Comparison of ENCODE assay signal across 11 cellular contexts in genomic region chr15:90562669-90563068, GRCh38. TPM values are rescaled to one million over a fixed set of nuclear protein-coding genes. Genes with fewer than 3 reads are reported as not detected.
DNase-seq lines count a peak whose midpoint lies in the region; FAIRE-seq and TF ChIP-seq lines count a peak whose summit lies in the region.
"Had no signal": no experiment of that assay in that cellular context is flagged by ENCODE, and none has a peak within 500 bp of the region (broad histone marks: within the 10 kb centered on the region; RNA-seq: fewer than 3 reads in every experiment).

No MANE protein-coding gene starts in this region.

- POLR2A ChIA-PET in H1 (lab: Charles Lee; ENCODE audit: partially characterized antibody) = no interaction called here

- H3K36me3 ChIP-seq in Peyer's patch (no peaks in the 10 kb centered on the region), H1 (ENCODE audit: control insufficient read depth in 2 of 4, insufficient read depth in 4 of 4, low read length in 3 of 4) (no peaks in the 10 kb centered on the region), sigmoid colon (no peaks in the 10 kb centered on the region)

- H3K23ac ChIP-seq in H1 (ENCODE audit: insufficient read length) = no peak overlapping the region

- TF ChIP-seq EP300 in H1 (IDR thresholded peaks at IDR 0.05; ENCODE audit: borderline replicate concordance in 1 of 2, low read depth in 2 of 2, low read length in 2 of 2) (no peak), sigmoid colon (IDR thresholded peaks at IDR 0.05) (no peak)

- peak overlapping the region; percentile 71 for H4K91ac ChIP-seq in H1 (replicated peaks; ENCODE audit: insufficient read length, low read length)

- TF ChIP-seq CTCF in CD14-positive monocyte (IDR thresholded peaks at IDR 0.05) (no peak), Peyer's patch (IDR thresholded peaks at IDR 0.05) (no peak), H1 (IDR thresholded peaks at IDR 0.05; ENCODE audit: control extremely low read depth in 1 of 3, insufficient read depth in 1 of 3, low read depth in 1 of 3, low read length in 3 of 3) (no peak), sigmoid colon (IDR thresholded peaks at IDR 0.05) (no peak)

- no peaks in the 10 kb centered on the region for H3K79me2 ChIP-seq in H1 (ENCODE audit: control insufficient read depth in 1 of 2, insufficient read depth in 2 of 2, low read length in 2 of 2)

- CTCF ChIA-PET in H1 (lab: Charles Lee; ENCODE audit: partially characterized antibody) = interaction anchor here (0.6 to 2.1 kb wide), 6 partner anchors 17 to 56 kb away, joined by 3 to 8 read pairs (median 4); no protein-coding TSS in a partner anchor

- H4K20me1 ChIP-seq in H1 (replicated peaks in 1 of 2; ENCODE audit: control insufficient read depth in 1 of 2, insufficient read depth in 2 of 2, low read length in 2 of 2) = no peaks in the 10 kb centered on the region

- no peak overlapping the region for H3K4ac ChIP-seq in H1 (replicated peaks; ENCODE audit: insufficient read length, low read depth, low read length)

- H3K4me2 ChIP-seq in H1 (ENCODE audit: insufficient read depth in 1 of 2, low read depth in 2 of 2, low read length in 2 of 2) = no peak overlapping the region

- H3K4me3 ChIP-seq in Peyer's patch (no peak overlapping the region), H1 (ENCODE audit: extremely low read depth in 1 of 4, insufficient read depth in 2 of 4, low read depth in 3 of 4, low read length in 4 of 4) (no peak overlapping the region), sigmoid colon (no peak overlapping the region)

- TF ChIP-seq POLR2A in Peyer's patch (IDR thresholded peaks at IDR 0.05) = no peak
- TF ChIP-seq POLR2A in H1 (IDR thresholded peaks at IDR 0.05; ENCODE audit: control extremely low read depth in 1 of 2, low read depth in 2 of 2, low read length in 2 of 2) = no peak
- TF ChIP-seq POLR2A in sigmoid colon (IDR thresholded peaks at IDR 0.05) = no peak

- intact Hi-C loops in CD14-positive monocyte (cut with micrococcal nuclease) (loop anchor here in 1 of 2 donors (5.0 to 10.0 kb wide), 2 partner anchors 35 to 302 kb away; partner anchors contain the start of gene FURIN), sigmoid colon (cut with DNase I) (loop anchor here (5.0 kb wide), 2 partner anchors 35 to 50 kb away; no protein-coding TSS in a partner anchor)

- 88% methylated on average over 5 of the region's 5 CpGs; no CpG with 5 or more reads in 1 of the 2 experiments for WGBS in H1 (ENCODE audit: extremely low coverage in 1 of 2, insufficient coverage in 1 of 2, insufficient read length in 1 of 2, insufficient replicate concordance in 2 of 2, low coverage in 1 of 2, low lambda C conversion rate in 2 of 2, missing lambda C conversion rate in 1 of 2), 2 experiments
- WGBS in sigmoid colon, 2 donors = 90 to 91% methylated on average over 5 of the region's 5 CpGs

- H2BK12ac ChIP-seq in H1 (ENCODE audit: low read depth, low read length) = no peak overlapping the region

- H3K27ac ChIP-seq in Peyer's patch (peak overlapping the region; percentile 0 to 68 (median 56)), H1 (ENCODE audit: low read depth, low read length) (no peak overlapping the region), sigmoid colon (peak overlapping the region; percentile 77 to 92 (median 83))
- H3K27ac ChIP-seq: parathyroid adenoma had no signal

- H2AFZ ChIP-seq in H1 (ENCODE audit: low read length) = no peak overlapping the region
- H2AFZ ChIP-seq: parathyroid adenoma had no signal

- no peak overlapping the region for H3K18ac ChIP-seq in H1 (ENCODE audit: extremely low read depth, low read length)

- H3K14ac ChIP-seq in H1 (ENCODE audit: insufficient read length) = no peak overlapping the region

- H3K9me3 ChIP-seq in Peyer's patch = no peaks in the 10 kb centered on the region
- H3K9me3 ChIP-seq in H1 (ENCODE audit: insufficient read depth in 2 of 2, low read depth in 1 of 2, low read length in 1 of 2) = no peaks in the 10 kb centered on the region
- no peaks in the 10 kb centered on the region for H3K9me3 ChIP-seq in sigmoid colon

- FAIRE-seq in H1 (lab: Jason Lieb, UNC) = no peak
- FAIRE-seq in frontal cortex (lab: Jason Lieb, UNC) = no peak

- H2BK15ac ChIP-seq in H1 (ENCODE audit: low read length) = 0 out of 2 replicates have a peak overlapping the region, but pooled peaks have one; percentile 46

- no peaks in the 10 kb centered on the region for H3K79me1 ChIP-seq in H1 (ENCODE audit: low read depth, low read length)

- TF ChIP-seq RAD21 in H1 (IDR thresholded peaks at IDR 0.05 in 1 of 2, conservative IDR thresholded peaks at IDR 0.05 in 1 of 2; ENCODE audit: low read depth in 2 of 2, low read length in 2 of 2) = no peak

- H3K4me1 Mint-ChIP-seq in CD14-positive monocyte = peaks cover 79% of the 10 kb centered on the region

- H4K8ac ChIP-seq in H1 (ENCODE audit: extremely low read depth, insufficient read depth, low read length) = no peak overlapping the region

- H3K27me3 Mint-ChIP-seq in CD14-positive monocyte (ENCODE audit: low read depth in 3 of 3) = peaks cover 0 to 4% (median 0%) of the 10 kb centered on the region in 3 donors

- no peak overlapping the region for H2BK120ac ChIP-seq in H1 (replicated peaks; ENCODE audit: low read depth, low read length)

- peak overlapping the region in 1 of 2 donors; percentile 51 for H3K4me3 Mint-ChIP-seq in CD14-positive monocyte

- no peaks in the 10 kb centered on the region for H3K23me2 ChIP-seq in H1 (ENCODE audit: low read depth, low read length)

- DNase-seq in CD14-positive monocyte (ENCODE audit: low spot score) = no peak
- no peak for DNase-seq in Peyer's patch
- no peak for DNase-seq in H1 (ENCODE audit: low read depth in 1 of 2, low spot score in 2 of 2)
- no peak for DNase-seq in sigmoid colon
- DNase-seq in NCI-H2171 (lab: John Stamatoyannopoulos, UW) = no peak
- no peak for DNase-seq in frontal cortex (ENCODE audit: low spot score in 2 of 2)
- DNase-seq in GDM1 (lab: John Stamatoyannopoulos, UW) = no peak
- DNase-seq in NCI-H187 treated with DMSO at 0.1 percent for 48 hours (lab: John Stamatoyannopoulos, UW) = no peak
- DNase-seq: NCI-H1436 treated with DMSO at 0.1 percent for 48 hours; NK-92 treated with Interleukin-12 subunit alpha and Interleukin-12 subunit beta, amount 100 ng/mL, for 24 hours had no signal

- H3K9ac ChIP-seq in H1 (replicated peaks in 1 of 4; ENCODE audit: extremely low read depth in 1 of 4, low read depth in 3 of 4, low read length in 3 of 4) = no peak overlapping the region
- H3K9ac ChIP-seq: parathyroid adenoma had no signal

- H2BK20ac ChIP-seq in H1 (ENCODE audit: low read length) = no peak overlapping the region

- peaks cover 0 to 2% (median 0%) of the 10 kb centered on the region in 7 donors for H3K9me3 Mint-ChIP-seq in CD14-positive monocyte

- H2BK5ac ChIP-seq in H1 (ENCODE audit: low read depth, low read length) = no peak overlapping the region

- H3K27ac Mint-ChIP-seq in CD14-positive monocyte = peak overlapping the region; percentile 86 to 99 (median 89)

- H3K56ac ChIP-seq in H1 (replicated peaks; ENCODE audit: insufficient read length, low read depth, low read length) = no peak overlapping the region

- H3K36me3 Mint-ChIP-seq in CD14-positive monocyte = peaks cover 20 to 23% of the 10 kb centered on the region in 2 donors

- H3K27me3 ChIP-seq in Peyer's patch = no peaks in the 10 kb centered on the region
- no peaks in the 10 kb centered on the region for H3K27me3 ChIP-seq in H1 (replicated peaks in 1 of 4; ENCODE audit: control insufficient read depth in 3 of 4, extremely low read depth in 1 of 4, insufficient read depth in 3 of 4, low read length in 3 of 4)
- H3K27me3 ChIP-seq in sigmoid colon = no peaks in the 10 kb centered on the region

- H3K4me1 ChIP-seq in Peyer's patch = peaks cover 0 to 55% (median 9%) of the 10 kb centered on the region in 4 donors
- H3K4me1 ChIP-seq in H1 (replicated peaks in 1 of 4; ENCODE audit: control insufficient read depth in 3 of 4, insufficient read depth in 4 of 4, low read length in 3 of 4) = peaks cover 0 to 4% (median 0%) of the 10 kb centered on the region in 4 experiments; a peak in 1 of 7 replicates
- H3K4me1 ChIP-seq in sigmoid colon = peaks cover 0 to 89% (median 69%) of the 10 kb centered on the region in 4 donors

- no peak overlapping the region for H2AK5ac ChIP-seq in H1 (ENCODE audit: low read depth, low read length)

- H4K5ac ChIP-seq in H1 (ENCODE audit: insufficient read length, low read depth, low read length) = no peak overlapping the region

TF ChIP-seq in H1, 55 proteins besides CTCF, POLR2A, EP300 and RAD21 (continues in another document):
- no peak for TF ChIP-seq SAP30 (IDR thresholded peaks at IDR 0.05; ENCODE audit: insufficient read depth, insufficient replicate concordance, low read length)
- TF ChIP-seq NRF1 (IDR thresholded peaks at IDR 0.05; ENCODE audit: low read depth, low read length) = no peak
- TF ChIP-seq POU5F1 (IDR thresholded peaks at IDR 0.05; ENCODE audit: low read depth, low read length) = no peak
- no peak for TF ChIP-seq EZH2 (IDR thresholded peaks at IDR 0.05; ENCODE audit: low read depth, low read length, severe bottlenecking)
- TF ChIP-seq YY1 (IDR thresholded peaks at IDR 0.05; ENCODE audit: low read depth, low read length) = no peak
- no peak for TF ChIP-seq SP4 (IDR thresholded peaks at IDR 0.05; ENCODE audit: low read length)
- TF ChIP-seq SIRT6 (IDR thresholded peaks at IDR 0.05; ENCODE audit: low read length) = no peak
- TF ChIP-seq BRCA1 (IDR thresholded peaks at IDR 0.05; ENCODE audit: low read depth, low read length) = no peak
- no peak for TF ChIP-seq CBX8 (IDR thresholded peaks at IDR 0.05; ENCODE audit: borderline replicate concordance, low read depth, low read length)
- TF ChIP-seq GTF2F1 (IDR thresholded peaks at IDR 0.05; ENCODE audit: borderline replicate concordance, low read depth, low read length) = no peak

RNA-seq across cellular contexts. Expression of gene CRTC3, which starts 32.9 kb away (rescaled TPM):
- polyA plus RNA-seq in CD14-positive monocyte = 10 to 100 TPM in 1 of 2 donors, 1 to 10 TPM in 1; 6.0 to 12.2 TPM
- total RNA-seq in Peyer's patch = 10 to 100 TPM; 19.8 to 33.1 (median 25.9) TPM
- 5.0 and 5.1 TPM in 2 replicates for total RNA-seq in H1 (2021; fragmentation: NEBNext Ultra II Directional; extraction: Animal tissue kit (Norgen Biotek cat#: 25700))
- 5.1 and 5.3 TPM in 2 replicates for polyA plus RNA-seq in H1 (2011; rRNA removed)
- polyA plus RNA-seq in H1 (2011; cell fraction: cytosol; rRNA removed) = 3.0 TPM
- polyA plus RNA-seq in H1 (2011; cell fraction: nucleus; rRNA removed) = 5.1 TPM
- 4.2 to 5.4 TPM (median 4.9 TPM) in 4 replicates for polyA plus RNA-seq in H1 (2012, experiment 1 of 2)
- polyA plus RNA-seq in H1 (2012, experiment 2 of 2) = 3.0 TPM
- polyA plus RNA-seq in H1 (2013, experiment 1 of 2) = 2.2 TPM
- 2.0 TPM for polyA plus RNA-seq in H1 (2013, experiment 2 of 2)
- 6.2 and 6.9 TPM in 2 replicates for polyA minus RNA-seq in H1 (2011; rRNA and poly(A)+ RNA removed)
- 3.7 TPM for polyA minus RNA-seq in H1 (2011; cell fraction: cytosol; rRNA and poly(A)+ RNA removed)
- 6.4 TPM for polyA minus RNA-seq in H1 (2011; cell fraction: nucleus; rRNA and poly(A)+ RNA removed)
- 10 to 100 TPM; 27.6 to 64.0 (median 35.7) TPM for total RNA-seq in sigmoid colon
- polyA plus RNA-seq in sigmoid colon = 10 to 100 TPM in 1 of 3 donors, 1 to 10 TPM in 2; 5.4 to 20.0 (median 6.2) TPM
- 13.9 TPM for total RNA-seq in frontal cortex
